ENCODE assay signal across 33 cellular contexts in genomic region chr3:49984424-49984823, GRCh38.
"Had no signal": no experiment of that assay in that cellular context is flagged by ENCODE, and none has a peak within 500 bp of the region (broad histone marks: within the 10 kb centered on the region; RNA-seq: fewer than 3 reads in every experiment).

No MANE protein-coding gene starts in this region.

- H3K27me3 ChIP-seq: brain microvascular endothelial cell, esophagus squamous epithelium, gastroesophageal sphincter had no signal

- H3K4me1 Mint-ChIP-seq: activated B cell treated with CpG ODN at 0.5 μM for 24 hours; activated CD4-positive, alpha-beta T cell treated with anti-CD3 and anti-CD28 coated beads, Interleukin-2, amount 10 ng/mL, durations not matched to agents 24 days and 14 days; activated T-helper 17 cell treated with anti-CD3 and anti-CD28 coated beads, Interleukin-2, amount 50 U/mL, for 72 hours had no signal

- H3K36me3 ChIP-seq: brain microvascular endothelial cell had no signal

- DNase-seq: activated B cell treated with CpG ODN at 0.5 μM for 24 hours; activated CD4-positive, alpha-beta memory T cell treated with anti-CD3 and anti-CD28 coated beads for 36 hours; activated CD4-positive, alpha-beta T cell treated with anti-CD3 and anti-CD28 coated beads, Interleukin-2, amount 10 ng/mL, durations not matched to agents 24 days and 14 days; activated CD8-positive, alpha-beta memory T cell treated with anti-CD3 and anti-CD28 coated beads for 24 hours; activated effector memory CD4-positive, alpha-beta T cell treated with Interleukin-2 at 50 U/mL for 16 hours; activated gamma-delta T cell treated with Interleukin-2 at 50 U/mL for 16 hours; activated naive CD4-positive, alpha-beta T cell treated with anti-CD3 and anti-CD28 coated beads, Interleukin-2, amount 50 U/mL, for 16 hours; activated naive CD4-positive, alpha-beta T cell treated with Interleukin-2 at 50 U/mL for 16 hours; activated T-cell treated with anti-CD3 and anti-CD28 coated beads, Interleukin-2, amount 50 U/mL, for 4 hours; amniotic stem cell; anterior cingulate cortex; brain microvascular endothelial cell; caudate nucleus; cortex of kidney; dermis blood vessel endothelial cell; effector CD4-positive, alpha-beta T cell; effector memory CD8-positive, alpha-beta T cell; esophagus squamous epithelium; foreskin melanocyte; head of caudate nucleus; T-helper 1 cell; T-helper 17 cell; T1000; WERI-Rb-1 had no signal

- H3K4me3 Mint-ChIP-seq: activated B cell treated with CpG ODN at 0.5 μM for 24 hours; activated CD4-positive, alpha-beta memory T cell treated with anti-CD3 and anti-CD28 coated beads for 36 hours; activated CD4-positive, alpha-beta T cell treated with anti-CD3 and anti-CD28 coated beads, Interleukin-2, amount 10 ng/mL, durations not matched to agents 24 days and 14 days; activated naive CD8-positive, alpha-beta T cell; activated T-cell treated with anti-CD3 and anti-CD28 coated beads, Interleukin-2, amount 50 U/mL, for 4 hours; activated T-helper 17 cell treated with anti-CD3 and anti-CD28 coated beads, Interleukin-2, amount 50 U/mL, for 72 hours; effector memory CD8-positive, alpha-beta T cell; T-helper 17 cell; T-helper 2 cell treated with Interferon-gamma antibody and Interleukin-4, amounts not matched to agents 5 μg/mL and 100 μg/mL, for 36 hours had no signal

- H3K27me3 Mint-ChIP-seq: activated B cell treated with CpG ODN at 0.5 μM for 24 hours; activated CD4-positive, alpha-beta memory T cell treated with anti-CD3 and anti-CD28 coated beads for 36 hours; activated CD4-positive, alpha-beta T cell treated with anti-CD3 and anti-CD28 coated beads, Interleukin-2, amount 10 ng/mL, durations not matched to agents 24 days and 14 days; activated naive CD8-positive, alpha-beta T cell; activated T-helper 17 cell treated with anti-CD3 and anti-CD28 coated beads, Interleukin-2, amount 50 U/mL, for 72 hours; effector memory CD8-positive, alpha-beta T cell; T-helper 17 cell had no signal

- H3K4me3 ChIP-seq: esophagus squamous epithelium, gastroesophageal sphincter had no signal

- H3K27ac Mint-ChIP-seq: activated B cell treated with CpG ODN at 0.5 μM for 24 hours; activated CD4-positive, alpha-beta memory T cell treated with anti-CD3 and anti-CD28 coated beads for 36 hours; activated naive CD8-positive, alpha-beta T cell; activated T-helper 17 cell treated with anti-CD3 and anti-CD28 coated beads, Interleukin-2, amount 50 U/mL, for 72 hours; T-helper 17 cell; T-helper 2 cell treated with Interferon-gamma antibody and Interleukin-4, amounts not matched to agents 5 μg/mL and 100 μg/mL, for 36 hours had no signal

- H3K9me3 ChIP-seq: esophagus squamous epithelium, gastroesophageal sphincter had no signal

- ATAC-seq: activated CD4-positive, CD25-positive, alpha-beta regulatory T cell treated with anti-CD3 and anti-CD28 coated beads, Interleukin-2, amount 50 U/mL, for 24 hours; activated T-cell treated with anti-CD3 and anti-CD28 coated beads, Interleukin-2, amount 50 U/mL, for 4 hours; activated T-helper 17 cell treated with anti-CD3 and anti-CD28 coated beads, Interleukin-2, amount 50 U/mL, for 72 hours; effector memory CD8-positive, alpha-beta T cell; gastroesophageal sphincter; T-helper 17 cell had no signal

- FAIRE-seq: astrocyte, colon, endothelial cell of umbilical vein had no signal

- H3K9me3 Mint-ChIP-seq: activated B cell treated with CpG ODN at 0.5 μM for 24 hours; activated CD4-positive, alpha-beta memory T cell treated with anti-CD3 and anti-CD28 coated beads for 36 hours; activated CD4-positive, alpha-beta T cell treated with anti-CD3 and anti-CD28 coated beads, Interleukin-2, amount 10 ng/mL, durations not matched to agents 24 days and 14 days; activated T-cell treated with anti-CD3 and anti-CD28 coated beads, Interleukin-2, amount 50 U/mL, for 4 hours; activated T-helper 17 cell treated with anti-CD3 and anti-CD28 coated beads, Interleukin-2, amount 50 U/mL, for 72 hours; effector memory CD8-positive, alpha-beta T cell; T-helper 2 cell treated with Interferon-gamma antibody and Interleukin-4, amounts not matched to agents 5 μg/mL and 100 μg/mL, for 36 hours had no signal

- H3K27ac ChIP-seq: brain microvascular endothelial cell, epithelial cell of prostate, esophagus squamous epithelium, gastroesophageal sphincter, WERI-Rb-1 had no signal

- H3K4me1 ChIP-seq: esophagus squamous epithelium had no signal
